In genomic region chr17:34420254-34420766, GRCh38 we compare ENCODE assay signal across 8 cellular contexts. TPM values are rescaled to one million over a fixed set of nuclear protein-coding genes. Genes with fewer than 3 reads are reported as not detected.
DNase-seq lines count a peak whose midpoint lies in the region; ATAC-seq and TF ChIP-seq lines count a peak whose summit lies in the region.

No MANE protein-coding gene starts in this region.

- H3K4me3 ChIP-seq in Peyer's patch (no peak overlapping the region), fibroblast of pulmonary artery (replicated peaks; ENCODE audit: low read depth, low read length) (no peak overlapping the region), testis (no peak overlapping the region)

- no peaks in the 10 kb centered on the region for H3K9me3 Mint-ChIP-seq in activated T-cell treated with anti-CD3 and anti-CD28 coated beads, Interleukin-2, amount 50 U/mL, for 72 hours

- no peaks in the 10 kb centered on the region for H3K36me3 Mint-ChIP-seq in activated T-cell treated with anti-CD3 and anti-CD28 coated beads, Interleukin-2, amount 50 U/mL, for 72 hours (ENCODE audit: insufficient read depth in 2 of 2)

- peaks cover 27% of the 10 kb centered on the region for H3K27me3 Mint-ChIP-seq in activated T-cell treated with anti-CD3 and anti-CD28 coated beads, Interleukin-2, amount 50 U/mL, for 72 hours (ENCODE audit: low read depth)

- H3K4me3 Mint-ChIP-seq in activated T-cell treated with anti-CD3 and anti-CD28 coated beads, Interleukin-2, amount 50 U/mL, for 72 hours: no peak overlapping the region

- ATAC-seq in activated T-cell treated with anti-CD3 and anti-CD28 coated beads, Interleukin-2, amount 50 U/mL, for 72 hours (replicated peaks in 1 of 2): no peak
- ATAC-seq in omental fat pad (ENCODE audit: low FRiP score): no peak
- no peak for ATAC-seq in GM18498 (IDR thresholded peaks at IDR 0.05; ENCODE audit: unreplicated experiment)

- no peaks in the 10 kb centered on the region for H3K36me3 ChIP-seq in Peyer's patch
- H3K36me3 ChIP-seq in testis (ENCODE audit: low read depth, missing control alignments): no peaks in the 10 kb centered on the region

- TF ChIP-seq POLR2A in Peyer's patch (IDR thresholded peaks at IDR 0.05) (no peak), testis (IDR thresholded peaks at IDR 0.05) (no peak)

- peak; percentile 46 for DNase-seq in CMK (ENCODE audit: low read depth)
- DNase-seq in HuH-7 (ENCODE audit: low spot score): peak; percentile 67
- DNase-seq in Peyer's patch: peak; percentile 52 to 85 (median 58)
- peak; percentile 59 to 71 for DNase-seq in activated T-cell treated with anti-CD3 and anti-CD28 coated beads, Interleukin-2, amount 50 U/mL, for 72 hours
- DNase-seq in fibroblast of pulmonary artery (ENCODE audit: low read depth): peak; percentile 71
- DNase-seq in omental fat pad (ENCODE audit: low spot score): peak; percentile 58
- DNase-seq in testis: peak; percentile 85

- intact Hi-C loops in testis (cut with DNase I; ENCODE audit: low total_unique reads): loop anchor here (10.0 kb wide), 1 partner anchor 214 kb away; no protein-coding TSS in a partner anchor

- H3K27ac ChIP-seq in Peyer's patch (no peak overlapping the region), testis (no peak overlapping the region)

- H3K9me3 ChIP-seq in Peyer's patch (no peaks in the 10 kb centered on the region), testis (no peaks in the 10 kb centered on the region)

- 3 to 5% methylated on average over 6 of the region's 6 CpGs for WGBS in testis, 2 donors

- H3K27me3 ChIP-seq in Peyer's patch: no peaks in the 10 kb centered on the region
- H3K27me3 ChIP-seq in testis: no peaks in the 10 kb centered on the region

- TF ChIP-seq CTCF in Peyer's patch (IDR thresholded peaks at IDR 0.05) (peak; percentile 74 to 95 (median 82)), fibroblast of pulmonary artery (IDR thresholded peaks at IDR 0.05; ENCODE audit: low read length, missing control alignments) (peak; percentile 95), omental fat pad (IDR thresholded peaks at IDR 0.05) (peak in 2 of 3 donors; percentile 73 to 91), testis (IDR thresholded peaks at IDR 0.05) (peak; percentile 83 to 97 (median 90))

- H3K27ac Mint-ChIP-seq in activated T-cell treated with anti-CD3 and anti-CD28 coated beads, Interleukin-2, amount 50 U/mL, for 72 hours: no peak overlapping the region

- H3K4me1 ChIP-seq in Peyer's patch (no peaks in the 10 kb centered on the region), testis (no peaks in the 10 kb centered on the region)

- no peaks in the 10 kb centered on the region for H3K4me1 Mint-ChIP-seq in activated T-cell treated with anti-CD3 and anti-CD28 coated beads, Interleukin-2, amount 50 U/mL, for 72 hours (ENCODE audit: low read depth)

RNA-seq across cellular contexts. Expression of gene CCL1, which starts 57.3 kb away (rescaled TPM):
- total RNA-seq in Peyer's patch: not detected
- total RNA-seq in activated T-cell treated with anti-CD3 and anti-CD28 coated beads, Interleukin-2, amount 50 U/mL, for 72 hours: not detected
- total RNA-seq in omental fat pad: not detected
- 1 to 10 TPM in 1 of 2 donors, not detected in 1; 1.5 TPM for total RNA-seq in testis
- polyA plus RNA-seq in testis (ENCODE audit: insufficient read depth, low read depth, low replicate concordance): not detected
